Comparison of ENCODE assay signal across 16 cellular contexts in the genomic region with DNA sequence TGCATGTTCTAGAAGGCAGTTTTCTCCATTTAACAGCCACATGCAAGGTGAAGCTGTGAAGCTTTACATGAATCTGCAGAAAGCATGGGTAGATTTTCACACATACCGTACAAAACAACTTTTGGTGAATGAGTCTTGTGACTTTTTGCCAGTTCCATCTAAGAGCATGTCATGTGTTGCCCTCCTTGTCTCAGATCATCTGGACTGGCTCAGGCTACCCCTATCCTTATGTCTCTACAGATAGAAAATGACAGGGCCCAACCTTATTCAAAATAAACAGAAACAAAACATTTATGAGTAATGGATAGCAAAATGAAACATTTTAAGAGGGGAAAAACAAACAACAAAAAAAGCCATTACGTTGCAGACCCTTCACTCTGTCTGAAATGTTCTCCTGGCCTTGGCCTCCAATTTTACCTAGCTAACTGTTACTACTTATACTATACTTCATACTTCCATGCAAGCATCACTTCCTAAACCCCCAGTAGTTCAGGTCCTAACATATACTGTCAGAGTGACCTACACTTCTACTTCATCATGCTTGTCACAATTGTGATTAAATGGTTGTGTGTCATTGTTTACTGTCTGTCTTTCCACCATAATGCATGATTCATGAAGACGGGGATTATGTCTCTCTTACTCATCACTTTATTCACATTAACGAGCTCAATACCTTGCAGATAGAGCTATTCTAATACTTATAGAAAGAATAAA. TPM values are rescaled to one million over a fixed set of nuclear protein-coding genes. Genes with fewer than 3 reads are reported as not detected.
A peak's percentile ranks its signal among the peaks of the same experiment; 100 is the strongest.
DNase-seq lines count a peak whose midpoint lies in the region; ATAC-seq, FAIRE-seq and TF ChIP-seq lines count a peak whose summit lies in the region.
"Had no signal": no experiment of that assay in that cellular context is flagged by ENCODE, and none has a peak within 500 bp of the region (broad histone marks: within the 10 kb centered on the region; RNA-seq: fewer than 3 reads in every experiment).

No MANE protein-coding gene starts in this region.

- H3K36me3 Mint-ChIP-seq in T-helper 2 cell treated with Interferon-gamma antibody and Interleukin-4, amounts not matched to agents 5 μg/mL and 100 μg/mL, for 36 hours (ENCODE audit: low read depth): peaks cover 44% of the 10 kb centered on the region
- no peaks in the 10 kb centered on the region for H3K36me3 Mint-ChIP-seq in astrocyte (ENCODE audit: low read depth, unreplicated experiment)
- H3K36me3 Mint-ChIP-seq in naive thymus-derived CD8-positive, alpha-beta T cell: peaks cover 4 to 26% (median 6%) of the 10 kb centered on the region in 3 donors

- H4K20me1 ChIP-seq in astrocyte (ENCODE audit: insufficient read depth, low read length): no peaks in the 10 kb centered on the region

- H3K4me2 ChIP-seq in astrocyte (ENCODE audit: low read length): peak overlapping the region; percentile 38

- H3K27me3 ChIP-seq in astrocyte (ENCODE audit: insufficient read depth, low read length): no peaks in the 10 kb centered on the region
- H3K27me3 ChIP-seq: tibial nerve had no signal

- no peak overlapping the region for H3K9ac ChIP-seq in astrocyte (ENCODE audit: low read length)

- H3K79me2 ChIP-seq in astrocyte (ENCODE audit: insufficient read depth, low read length): peaks cover 28% of the 10 kb centered on the region

- no peaks in the 10 kb centered on the region for H3K27me3 Mint-ChIP-seq in T-helper 2 cell treated with Interferon-gamma antibody and Interleukin-4, amounts not matched to agents 5 μg/mL and 100 μg/mL, for 36 hours (ENCODE audit: low read depth)
- H3K27me3 Mint-ChIP-seq in astrocyte (ENCODE audit: low read depth, unreplicated experiment): no peaks in the 10 kb centered on the region
- no peaks in the 10 kb centered on the region for H3K27me3 Mint-ChIP-seq in naive thymus-derived CD8-positive, alpha-beta T cell
- H3K27me3 Mint-ChIP-seq: IgD-negative memory B cell had no signal

- peaks cover 78% of the 10 kb centered on the region for H3K4me1 Mint-ChIP-seq in T-helper 2 cell treated with Interferon-gamma antibody and Interleukin-4, amounts not matched to agents 5 μg/mL and 100 μg/mL, for 36 hours (ENCODE audit: low read depth)
- H3K4me1 Mint-ChIP-seq in astrocyte (ENCODE audit: low read depth, unreplicated experiment): peaks cover 3% of the 10 kb centered on the region
- H3K4me1 Mint-ChIP-seq in naive thymus-derived CD8-positive, alpha-beta T cell: peaks cover 49 to 98% (median 90%) of the 10 kb centered on the region in 4 donors

- H3K4me3 ChIP-seq in astrocyte (ENCODE audit: insufficient read depth, low read depth, low read length): no peak overlapping the region
- H3K4me3 ChIP-seq: skin epidermis, tibial nerve had no signal

- H3K9me3 ChIP-seq in astrocyte (ENCODE audit: insufficient read depth, low read depth, low read length): no peaks in the 10 kb centered on the region
- H3K9me3 ChIP-seq: tibial nerve had no signal

- H3K27ac Mint-ChIP-seq in T-helper 2 cell treated with Interferon-gamma antibody and Interleukin-4, amounts not matched to agents 5 μg/mL and 100 μg/mL, for 36 hours: peak overlapping the region; percentile 33
- no peak overlapping the region for H3K27ac Mint-ChIP-seq in astrocyte (ENCODE audit: unreplicated experiment)
- H3K27ac Mint-ChIP-seq in naive thymus-derived CD8-positive, alpha-beta T cell: peak overlapping the region in 7 of 10 donors; percentile 1 to 78 (median 39)

- ATAC-seq in naive thymus-derived CD8-positive, alpha-beta T cell: no peak
- no peak for ATAC-seq in GM18907 (IDR thresholded peaks at IDR 0.05; ENCODE audit: unreplicated experiment)
- ATAC-seq: HCT116, left cardiac atrium had no signal

- FAIRE-seq in astrocyte (lab: Jason Lieb, UNC): peak; percentile 23

- H2AFZ ChIP-seq in astrocyte (ENCODE audit: low read depth, low read length): no peak overlapping the region

- no peaks in the 10 kb centered on the region for H3K9me3 Mint-ChIP-seq in T-helper 2 cell treated with Interferon-gamma antibody and Interleukin-4, amounts not matched to agents 5 μg/mL and 100 μg/mL, for 36 hours
- no peaks in the 10 kb centered on the region for H3K9me3 Mint-ChIP-seq in astrocyte (ENCODE audit: unreplicated experiment)
- H3K9me3 Mint-ChIP-seq in naive thymus-derived CD8-positive, alpha-beta T cell: peaks cover 0 to 2% (median 0%) of the 10 kb centered on the region in 9 donors
- H3K9me3 Mint-ChIP-seq: IgD-negative memory B cell had no signal

- peaks cover 18% of the 10 kb centered on the region for H3K4me1 ChIP-seq in astrocyte (ENCODE audit: insufficient read depth, low read length)

- DNase-seq in T-helper 2 cell treated with Interferon-gamma antibody and Interleukin-4, amounts not matched to agents 5 μg/mL and 100 μg/mL, for 36 hours (ENCODE audit: low spot score): no peak
- DNase-seq in T-helper 2 cell: no peak
- peak; percentile 79 for DNase-seq in HT1080 (ENCODE audit: low read depth)
- peak; percentile 58 for DNase-seq in astrocyte (ENCODE audit: low read depth)
- no peak for DNase-seq in naive thymus-derived CD8-positive, alpha-beta T cell
- no peak for DNase-seq in NCI-H510A treated with DMSO at 0.1 percent for 48 hours (lab: John Stamatoyannopoulos, UW)
- DNase-seq in NCI-H1105 (lab: John Stamatoyannopoulos, UW): no peak
- DNase-seq: 8988T, DMS153, left cardiac atrium, NCI-H1930 had no signal

- peak overlapping the region; percentile 49 for H3K27ac ChIP-seq in astrocyte (ENCODE audit: low read depth, low read length)
- H3K27ac ChIP-seq: tibial nerve had no signal

- no peak for TF ChIP-seq CTCF in astrocyte (IDR thresholded peaks at IDR 0.05; ENCODE audit: insufficient read depth, low read depth, low read length)

- no peak overlapping the region for H3K4me3 Mint-ChIP-seq in T-helper 2 cell treated with Interferon-gamma antibody and Interleukin-4, amounts not matched to agents 5 μg/mL and 100 μg/mL, for 36 hours
- no peak overlapping the region for H3K4me3 Mint-ChIP-seq in astrocyte (ENCODE audit: unreplicated experiment)
- peak overlapping the region in 6 of 10 donors; percentile 7 to 43 (median 16) for H3K4me3 Mint-ChIP-seq in naive thymus-derived CD8-positive, alpha-beta T cell
- H3K4me3 Mint-ChIP-seq: IgD-negative memory B cell had no signal

- no peaks in the 10 kb centered on the region for H3K36me3 ChIP-seq in astrocyte (ENCODE audit: insufficient read depth, low read length)
- H3K36me3 ChIP-seq: tibial nerve had no signal

- POLR2A ChIA-PET in naive thymus-derived CD8-positive, alpha-beta T cell (lab: Charles Lee): interaction anchor here (0.5 to 2.2 kb wide), 3 partner anchors 21 to 91 kb away, joined by 3 to 8 read pairs (median 4); no protein-coding TSS in a partner anchor

RNA-seq across cellular contexts. Expression of a gene that starts 39.0 kb away (rescaled TPM):
- 10.6 and 11.2 TPM in 2 replicates for total RNA-seq in HT1080 (2014; rRNA removed; shearing (Covaris generic))
- polyA plus RNA-seq in HT1080 (2015; cell fraction: cytosol; rRNA removed): 10.4 and 14.6 TPM in 2 replicates
- polyA plus RNA-seq in HT1080 (2015; cell fraction: nucleus; rRNA removed): 10.4 and 12.2 TPM in 2 replicates
- total RNA-seq in astrocyte: 2.3 and 2.4 TPM in 2 replicates
- total RNA-seq in naive thymus-derived CD8-positive, alpha-beta T cell: 10 to 100 TPM; 52.2 to 53.3 TPM
- 10 to 100 TPM; 10.0 to 19.2 (median 14.2) TPM for polyA plus RNA-seq in naive thymus-derived CD8-positive, alpha-beta T cell

Comparison
In these comparisons a context has a peak if more than half of its experiments do, and no peak if none do; other contexts are left out.
1. DNase-seq: peak in HT1080 (single experiment) and astrocyte (single experiment); none in T-helper 2 cell treated with Interferon-gamma antibody and Interleukin-4, amounts not matched to agents 5 μg/mL and 100 μg/mL, for 36 hours (single experiment), T-helper 2 cell (0 of 5), naive thymus-derived CD8-positive, alpha-beta T cell (0 of 10), NCI-H510A treated with DMSO at 0.1 percent for 48 hours (single experiment) and NCI-H1105 (single experiment).
2. H3K4me3 Mint-ChIP-seq: peak in naive thymus-derived CD8-positive, alpha-beta T cell (6 of 10); none in T-helper 2 cell treated with Interferon-gamma antibody and Interleukin-4, amounts not matched to agents 5 μg/mL and 100 μg/mL, for 36 hours (single experiment) and astrocyte (single experiment).